In genomic region chr4:145484240-145484846, GRCh38 we compare ENCODE assay signal across 16 cellular contexts. TPM values are rescaled to one million over a fixed set of nuclear protein-coding genes. Genes with fewer than 3 reads are reported as not detected.
DNase-seq lines count a peak whose midpoint lies in the region; TF ChIP-seq lines count a peak whose summit lies in the region.
"Had no signal": no experiment of that assay in that cellular context is flagged by ENCODE, and none has a peak within 500 bp of the region (broad histone marks: within the 10 kb centered on the region; RNA-seq: fewer than 3 reads in every experiment).

No MANE protein-coding gene starts in this region.

- peak overlapping the region; percentile 88 for H3K4me2 ChIP-seq in DOHH2 (ENCODE audit: low read length)

- peak overlapping the region; percentile 95 for H3K4me3 ChIP-seq in DOHH2 (ENCODE audit: low read length)
- peak overlapping the region; percentile 18 for H3K4me3 ChIP-seq in astrocyte of the cerebellum (ENCODE audit: low read depth, low read length)
- peak overlapping the region; percentile 63 for H3K4me3 ChIP-seq in neuron (ENCODE audit: low read length)
- H3K4me3 ChIP-seq: mucosa of descending colon had no signal

- H3K9me3 ChIP-seq in DOHH2 (ENCODE audit: control insufficient read depth, insufficient read depth, low read length) (no peaks in the 10 kb centered on the region), neuron (ENCODE audit: low read length) (no peaks in the 10 kb centered on the region)
- H3K9me3 ChIP-seq: mucosa of descending colon had no signal

- DNase-seq in NCI-H1417 treated with DMSO at 0.1 percent for 48 hours (lab: John Stamatoyannopoulos, UW) (peak; percentile 59), astrocyte of the cerebellum (ENCODE audit: low read depth) (no peak), Kasumi-1 (lab: John Stamatoyannopoulos, UW) (no peak), posterior vena cava (ENCODE audit: low spot score) (no peak), cerebellar cortex (ENCODE audit: low spot score) (no peak), MV-4-11 (lab: John Stamatoyannopoulos, UW) (no peak)
- DNase-seq: activated CD4-positive, alpha-beta T cell treated with anti-CD3 and anti-CD28 coated beads for 48 hours; activated T-cell treated with anti-CD3 and anti-CD28 coated beads, Interleukin-2, amount 50 U/mL, for 72 hours; AML-193; immature natural killer cell; KG1; mucosa of descending colon; RPMI8226; stimulated activated CD4-positive, alpha-beta T cell treated with anti-CD3 and anti-CD28 coated beads, Interleukin-2, amount 100 ng/mL, for 48 hours had no signal

- H3K4me1 ChIP-seq in DOHH2 (ENCODE audit: control insufficient read depth, low read length) (peaks cover 73% of the 10 kb centered on the region), neuron (ENCODE audit: insufficient read depth, low read length) (peaks cover 33% of the 10 kb centered on the region)

- no peaks in the 10 kb centered on the region for H3K27me3 ChIP-seq in DOHH2 (ENCODE audit: control insufficient read depth, low read length)
- no peaks in the 10 kb centered on the region for H3K27me3 ChIP-seq in neuron (ENCODE audit: insufficient read depth, low read length)

- TF ChIP-seq CTCF in DOHH2 (IDR thresholded peaks at IDR 0.05; ENCODE audit: low read depth, low read length, poor library complexity, severe bottlenecking) (no peak), astrocyte of the cerebellum (IDR thresholded peaks at IDR 0.05; ENCODE audit: low read depth, low read length, missing control alignments) (no peak)

- in situ Hi-C loops in astrocyte of the cerebellum (cut with HindIII; ENCODE audit: low sequenced_read_pairs) = no loop called here

- H4K20me1 ChIP-seq in DOHH2 (ENCODE audit: control insufficient read depth, insufficient read depth, low read depth, low read length) = peaks cover 10% of the 10 kb centered on the region

- intact Hi-C loops in posterior vena cava (cut with DNase I) = loop anchor here in 1 of 2 donors (10.0 kb wide), 1 partner anchor 70 kb away; no protein-coding TSS in a partner anchor

- H2AFZ ChIP-seq in neuron (ENCODE audit: low read depth, low read length) = no peak overlapping the region

- 0 out of 2 replicates have a peak overlapping the region, but pooled peaks have one; percentile 75 for H3K27ac ChIP-seq in DOHH2 (ENCODE audit: low read depth, low read length)

- H3F3A ChIP-seq in DOHH2 (ENCODE audit: control insufficient read depth, insufficient read depth) = peaks cover 12% of the 10 kb centered on the region

- no peaks in the 10 kb centered on the region for H3K9me2 ChIP-seq in DOHH2 (replicated peaks; ENCODE audit: control insufficient read depth, low read length)

- H3K79me2 ChIP-seq in DOHH2 (ENCODE audit: control insufficient read depth, low read length) = peaks cover 90% of the 10 kb centered on the region

- H3K36me3 ChIP-seq in DOHH2 (ENCODE audit: control insufficient read depth, low read length) (peaks cover 32% of the 10 kb centered on the region), neuron (ENCODE audit: insufficient read depth, low read length) (no peaks in the 10 kb centered on the region)

RNA-seq across cellular contexts. Expression of gene SMAD1, which starts 2.7 kb away (rescaled TPM):
- total RNA-seq in posterior vena cava = 10 to 100 TPM; 17.6 to 18.5 TPM

Comparison
In these comparisons a context has a peak if more than half of its experiments do, and no peak if none do; other contexts are left out.
1. H3K4me3 ChIP-seq: peak in every context shown above with its lines; median percentile 95 in DOHH2; 63 in neuron; 18 in astrocyte of the cerebellum.